ENCODE assay signal across 11 cellular contexts in genomic region chr6:33988121-33989015, GRCh38.
A peak's percentile ranks its signal among the peaks of the same experiment; 100 is the strongest.
DNase-seq lines count a peak whose midpoint lies in the region; ATAC-seq and TF ChIP-seq lines count a peak whose summit lies in the region.
"Had no signal": no experiment of that assay in that cellular context is flagged by ENCODE, and none has a peak within 500 bp of the region (broad histone marks: within the 10 kb centered on the region; RNA-seq: fewer than 3 reads in every experiment).

No MANE protein-coding gene starts in this region.

- WGBS in spleen, 5 donors, result 80 to 90% (median 82%) methylated on average over 14 to 16 of the region's 16 CpGs

- H3K27me3 ChIP-seq in spleen (replicated peaks in 1 of 7), result peaks cover 0 to 9% (median 0%) of the 10 kb centered on the region in 7 donors
- H3K27me3 ChIP-seq: vagina had no signal

- intact Hi-C loops in spleen (cut with DNase I; ENCODE audit: low total_unique reads), result no loop called here

- no peak overlapping the region for H3K27ac ChIP-seq in spleen
- H3K27ac ChIP-seq: gastrocnemius medialis, vagina had no signal

- DNase-seq in NCI-H1092 treated with DMSO at 0.1 percent for 48 hours (lab: John Stamatoyannopoulos, UW), result peak; percentile 85
- DNase-seq in NCI-H2171 treated with DMSO at 0.1 percent for 48 hours (lab: John Stamatoyannopoulos, UW), result peak; percentile 95
- DNase-seq in spleen, result peak; percentile 45
- no peak for DNase-seq in occipital lobe (lab: John Stamatoyannopoulos, UW)
- no peak for DNase-seq in foreskin melanocyte
- DNase-seq: activated CD8-positive, alpha-beta T cell treated with anti-CD3 and anti-CD28 coated beads, Interleukin-2, amount 10 ng/mL, durations not matched to agents 7 days and 5 days; dermis blood vessel endothelial cell; gastrocnemius medialis had no signal

- no peak for TF ChIP-seq POLR2A in spleen (IDR thresholded peaks at IDR 0.05)

- H3K9me3 ChIP-seq in spleen, result no peaks in the 10 kb centered on the region
- H3K9me3 ChIP-seq: gastrocnemius medialis, vagina had no signal

- H3K4me3 ChIP-seq in spleen, result no peak overlapping the region
- H3K4me3 ChIP-seq: gastrocnemius medialis, vagina had no signal

- peaks cover 0 to 2% (median under 1%) of the 10 kb centered on the region in 6 donors for H3K4me1 ChIP-seq in spleen
- H3K4me1 ChIP-seq: gastrocnemius medialis had no signal

- peak; percentile 15 for ATAC-seq in esophagus mucosa
- no peak for ATAC-seq in GM18861 (IDR thresholded peaks at IDR 0.05; ENCODE audit: unreplicated experiment)
- ATAC-seq: activated CD8-positive, alpha-beta T cell treated with anti-CD3 and anti-CD28 coated beads, Interleukin-2, amount 10 ng/mL, durations not matched to agents 7 days and 5 days; gastrocnemius medialis had no signal

- no peaks in the 10 kb centered on the region for H3K36me3 ChIP-seq in spleen
- H3K36me3 ChIP-seq: gastrocnemius medialis, vagina had no signal

- no peak for TF ChIP-seq CTCF in spleen (IDR thresholded peaks at IDR 0.05 in 8 of 11, conservative IDR thresholded peaks at IDR 0.05 in 3 of 11)

Comparison
In these comparisons a context has a peak if more than half of its experiments do, and no peak if none do; other contexts are left out.
1. DNase-seq: peak in NCI-H1092 treated with DMSO at 0.1 percent for 48 hours (single experiment), NCI-H2171 treated with DMSO at 0.1 percent for 48 hours (single experiment) and spleen (single experiment); none in occipital lobe (single experiment) and foreskin melanocyte (single experiment).